22 cellular contexts compared by ENCODE assay signal in the genomic region with DNA sequence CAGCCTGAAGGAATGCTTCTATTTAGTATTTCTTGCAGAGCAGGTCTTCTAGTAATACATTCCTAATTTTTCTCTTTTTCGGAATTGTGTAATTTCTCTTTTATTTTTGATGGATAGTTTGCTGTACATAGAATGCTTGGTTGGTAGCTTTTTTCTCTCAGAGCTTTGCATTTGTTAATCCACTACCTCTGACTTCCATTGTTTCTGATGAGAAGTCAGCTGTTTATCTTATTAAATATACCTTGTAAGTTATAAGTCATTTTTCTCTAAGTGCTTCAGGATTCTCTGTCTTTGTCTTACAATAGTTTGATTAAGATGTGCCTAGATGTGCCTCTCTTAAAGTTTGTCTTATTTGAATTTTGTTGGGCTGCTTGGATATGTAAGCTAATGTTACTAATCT.
DNase-seq lines count a peak whose midpoint lies in the region; ATAC-seq, FAIRE-seq and TF ChIP-seq lines count a peak whose summit lies in the region.
"Had no signal": no experiment of that assay in that cellular context is flagged by ENCODE, and none has a peak within 500 bp of the region (broad histone marks: within the 10 kb centered on the region; RNA-seq: fewer than 3 reads in every experiment).

No MANE protein-coding gene starts in this region.

- no peaks in the 10 kb centered on the region for H3K36me3 ChIP-seq in GM12878 (ENCODE audit: control insufficient read depth in 2 of 2, insufficient read depth in 2 of 2, low read length in 1 of 2)
- H3K36me3 ChIP-seq: MG63 had no signal

- 25% methylated on average over 1 of the region's 1 CpG for WGBS in GM12878 (ENCODE audit: insufficient coverage, insufficient replicate concordance, low lambda C conversion rate, missing lambda C conversion rate)
- 91 to 95% methylated on average over 1 of the region's 1 CpG for WGBS in lower leg skin, 2 donors

- H3K9me3 ChIP-seq in GM12878 (replicated peaks; ENCODE audit: control insufficient read depth, insufficient read depth, low read length) = no peaks in the 10 kb centered on the region

- H3K4me1 ChIP-seq in GM12878 (ENCODE audit: control insufficient read depth, insufficient read depth, low read length) = no peaks in the 10 kb centered on the region

- no peak overlapping the region for H3K27ac ChIP-seq in GM12878 (ENCODE audit: control insufficient read depth, insufficient read depth)
- H3K27ac ChIP-seq: PC-9, SK-N-MC had no signal

- H3K27me3 ChIP-seq in GM12878 (replicated peaks in 1 of 2; ENCODE audit: control insufficient read depth in 2 of 2, insufficient read depth in 2 of 2, low read length in 1 of 2) = no peaks in the 10 kb centered on the region
- H3K27me3 ChIP-seq: MG63 had no signal

- H3K4me2 ChIP-seq in GM12878 (ENCODE audit: control insufficient read depth, insufficient read depth) = no peak overlapping the region
- H3K4me2 ChIP-seq: PC-9 had no signal

- TF ChIP-seq RAD21 in GM12878 (IDR thresholded peaks at IDR 0.05; ENCODE audit: insufficient read depth, low read depth, low read length) = no peak

- intact Hi-C loops in GM12878 (cut with micrococcal nuclease; ENCODE audit: unreplicated experiment) (no loop called here), lower leg skin (cut with DNase I; ENCODE audit: low total_unique reads) (no loop called here)

- no peak for TF ChIP-seq POLR2A in GM12878 (IDR thresholded peaks at IDR 0.05; ENCODE audit: low read depth, low read length)
- TF ChIP-seq POLR2A in lower leg skin (IDR thresholded peaks at IDR 0.05) = no peak

- no peak overlapping the region for H3K9ac ChIP-seq in GM12878 (ENCODE audit: control insufficient read depth, insufficient read depth, low read length)

- TF ChIP-seq CTCF in GM12878 (IDR thresholded peaks at IDR 0.05 in 2 of 3, conservative IDR thresholded peaks at IDR 0.05 in 1 of 3; ENCODE audit: control insufficient read depth in 2 of 3, extremely low read depth in 1 of 3, insufficient read depth in 1 of 3, low read depth in 3 of 3, low read length in 3 of 3) = no peak
- no peak for TF ChIP-seq CTCF in lower leg skin (IDR thresholded peaks at IDR 0.05)

- DNase-seq in DMS53 (lab: John Stamatoyannopoulos, UW) (peak; percentile 64), DMS53 treated with DMSO at 0.1 percent for 48 hours (lab: John Stamatoyannopoulos, UW; ENCODE audit: unreplicated experiment) (no peak), ACHN (peak; percentile 0), LHCN-M2 (ENCODE audit: low read depth) (peak; percentile 1), GM12878 (ENCODE audit: low read depth, low spot score) (no peak), NAMALWA (ENCODE audit: low spot score) (no peak), lower leg skin (ENCODE audit: low spot score in 2 of 2) (no peak)
- DNase-seq: MG63, NCI-H1048, NCI-H1436 treated with DMSO at 0.1 percent for 48 hours, NCI-H1930, NCI-H2171, NCI-H345, NCI-H524, PC-9, RPMI8226, SHP77 had no signal

- ATAC-seq in GM12878 = no peak
- ATAC-seq: HCT116 had no signal

- no peak for FAIRE-seq in GM12878 (lab: Jason Lieb, UNC)
- FAIRE-seq: G401.6, GM18507, H1 had no signal

- SMC1A ChIA-PET in GM12878 (lab: Charles Lee; ENCODE audit: uncharacterized antibody, unreplicated experiment) = no interaction called here

- CTCF ChIA-PET in GM12878 (lab: Yijun Ruan, JAX) = no interaction called here

- no peaks in the 10 kb centered on the region for H3K79me2 ChIP-seq in GM12878 (ENCODE audit: control insufficient read depth, insufficient read depth, low read length)

- in situ Hi-C loops in ACHN (cut with HindIII; ENCODE audit: low pct_ligation_motif_present, low pct_unique_long_range_greater_than_20kb, low sequenced_read_pairs) = no loop called here
- in situ Hi-C loops in GM12878 (cut with MboI) = no loop called here

- no peak for TF ChIP-seq EP300 in GM12878 (IDR thresholded peaks at IDR 0.05; ENCODE audit: borderline replicate concordance in 1 of 2, control insufficient read depth in 1 of 2, low read depth in 2 of 2, low read length in 2 of 2)

- no peak overlapping the region for H3K4me3 ChIP-seq in GM12878
- H3K4me3 ChIP-seq in lower leg skin (ENCODE audit: low read depth, poor library complexity, severe bottlenecking) = no peak overlapping the region
- H3K4me3 ChIP-seq: MG63, PC-9, SK-N-MC had no signal

- no peaks in the 10 kb centered on the region for H4K20me1 ChIP-seq in GM12878 (ENCODE audit: control insufficient read depth, insufficient read depth)

- H2AFZ ChIP-seq in GM12878 (ENCODE audit: control insufficient read depth, low read depth, low read length) = no peak overlapping the region
- H2AFZ ChIP-seq: PC-9 had no signal

- BruUV-seq in GM12878 (replicated peaks; lab: Mats Ljungman, UMichigan) = no TSS peak

- RAD21 ChIA-PET in GM12878 (lab: Charles Lee; ENCODE audit: unreplicated experiment) = no interaction called here

- POLR2A ChIA-PET in GM12878 (lab: Charles Lee) = no interaction called here

TF ChIP-seq in GM12878, 131 proteins besides CTCF, POLR2A, EP300 and RAD21:
- peak; percentile 61; the same call in 1 of the 2 replicates for TF ChIP-seq CBX5 (IDR thresholded peaks at IDR 0.05; ENCODE audit: low read depth)
- TF ChIP-seq, protein P1, sequence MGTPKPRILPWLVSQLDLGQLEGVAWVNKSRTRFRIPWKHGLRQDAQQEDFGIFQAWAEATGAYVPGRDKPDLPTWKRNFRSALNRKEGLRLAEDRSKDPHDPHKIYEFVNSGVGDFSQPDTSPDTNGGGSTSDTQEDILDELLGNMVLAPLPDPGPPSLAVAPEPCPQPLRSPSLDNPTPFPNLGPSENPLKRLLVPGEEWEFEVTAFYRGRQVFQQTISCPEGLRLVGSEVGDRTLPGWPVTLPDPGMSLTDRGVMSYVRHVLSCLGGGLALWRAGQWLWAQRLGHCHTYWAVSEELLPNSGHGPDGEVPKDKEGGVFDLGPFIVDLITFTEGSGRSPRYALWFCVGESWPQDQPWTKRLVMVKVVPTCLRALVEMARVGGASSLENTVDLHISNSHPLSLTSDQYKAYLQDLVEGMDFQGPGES (IDR thresholded peaks at IDR 0.05) = no peak

Comparison
In these comparisons a context has a peak if more than half of its experiments do, and no peak if none do; other contexts are left out.
1. DNase-seq: peak in DMS53 (single experiment), ACHN (single experiment) and LHCN-M2 (single experiment); none in DMS53 treated with DMSO at 0.1 percent for 48 hours (single experiment), GM12878 (single experiment), NAMALWA (single experiment) and lower leg skin (0 of 2).